ENCODE assay signal across 23 cellular contexts in the genomic region with DNA sequence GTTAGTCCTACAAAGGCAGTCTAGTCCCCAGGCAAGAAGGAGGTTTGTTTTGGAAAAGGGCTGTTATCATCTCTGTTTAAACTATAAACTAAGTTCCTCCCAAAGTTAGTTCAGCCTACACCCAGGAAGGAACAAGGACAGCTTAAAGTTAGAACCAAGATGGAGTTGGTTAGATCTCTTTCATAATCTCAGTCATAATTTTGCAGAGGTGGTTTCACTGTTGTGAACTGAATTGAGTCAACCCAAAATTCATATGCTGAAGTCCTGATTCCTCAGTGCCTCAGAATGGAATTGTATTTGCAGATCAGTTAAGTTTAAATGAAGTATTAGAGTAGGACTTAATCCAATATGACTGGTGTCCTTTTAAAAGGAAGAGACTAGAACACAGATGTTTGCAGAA.
"Had no signal": no experiment of that assay in that cellular context is flagged by ENCODE, and none has a peak within 500 bp of the region (broad histone marks: within the 10 kb centered on the region; RNA-seq: fewer than 3 reads in every experiment).

No MANE protein-coding gene starts in this region.

- H3K9ac ChIP-seq: SK-N-SH had no signal

- H3K27me3 ChIP-seq: MG63 had no signal

- H3K27ac ChIP-seq: RWPE1 had no signal

- ATAC-seq: HepG2, Panc1, PC-3, T-cell had no signal

- H3K36me3 Mint-ChIP-seq: T-cell had no signal

- DNase-seq: IMR-90, Karpas-422, KG1, MG63, NCI-H1092 treated with DMSO at 0.1 percent for 48 hours, NCI-H1436, NCI-H2029, NCI-H2081 treated with DMSO at 0.1 percent for 48 hours, NCI-H2171, NCI-H226, NCI-H446, NCI-H510A, NCI-H524 treated with DMSO at 0.1 percent for 48 hours, NCI-H69, NCI-H774, PC-3, SHP77, SK-N-SH, SW 1271, T-cell had no signal

- H3K4me3 ChIP-seq: MG63 had no signal

- H3K4me2 ChIP-seq: SK-N-SH had no signal

- H3K36me3 ChIP-seq: MG63 had no signal

- H3K27ac Mint-ChIP-seq: T-cell had no signal

- H3K4me1 Mint-ChIP-seq: T-cell had no signal

- H3K4me3 Mint-ChIP-seq: T-cell had no signal
